ENCODE assay signal across 1 cellular context in genomic region chr19:45854167-45854778, GRCh38.
TF ChIP-seq lines count a peak whose summit lies in the region.

No MANE protein-coding gene starts in this region.

TF ChIP-seq in H1, 55 proteins besides CTCF, POLR2A, EP300 and RAD21:
- TF ChIP-seq POLR2AphosphoS5 (IDR thresholded peaks at IDR 0.05; ENCODE audit: low read depth, low read length) (0 out of 2 replicates have a peak, but pooled peaks have one; percentile 15), BRCA1 (IDR thresholded peaks at IDR 0.05; ENCODE audit: low read depth, low read length) (no peak), E2F6 (IDR thresholded peaks at IDR 0.05) (no peak), TCF12 (IDR thresholded peaks at IDR 0.05; ENCODE audit: low read depth, low read length) (no peak), FOSL1 (IDR thresholded peaks at IDR 0.05; ENCODE audit: insufficient read depth, low read depth, low read length) (no peak)
TF ChIP-seq in H1: peak in this region for 1.
